In the genomic region with DNA sequence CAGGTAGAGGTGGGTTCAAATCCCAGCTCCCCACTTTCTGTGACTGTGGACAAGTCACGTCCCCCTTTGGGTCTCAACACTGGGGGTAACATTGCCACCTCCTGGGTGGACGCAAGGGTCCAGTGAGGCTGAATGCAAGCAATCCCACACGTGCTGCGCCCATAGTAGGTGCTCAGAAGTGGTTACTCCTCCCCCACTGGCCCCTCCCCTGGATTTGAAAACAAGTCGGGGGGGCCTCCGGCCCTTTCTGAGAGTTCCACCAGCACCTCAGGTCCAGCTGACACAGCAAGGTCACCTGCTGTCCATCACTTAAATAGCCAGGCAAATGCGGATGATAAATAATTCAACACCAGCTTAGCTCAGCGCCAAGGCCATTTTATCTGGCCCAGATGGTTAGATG, we compare ENCODE assay signal across 37 cellular contexts. TPM values are rescaled to one million over a fixed set of nuclear protein-coding genes. Genes with fewer than 3 reads are reported as not detected.
"Had no signal": no experiment of that assay in that cellular context is flagged by ENCODE, and none has a peak within 500 bp of the region (broad histone marks: within the 10 kb centered on the region; RNA-seq: fewer than 3 reads in every experiment).

No MANE protein-coding gene starts in this region.

- H3K4me1 ChIP-seq: adrenal gland had no signal

- H3K36me3 Mint-ChIP-seq: activated naive CD4-positive, alpha-beta T cell treated with anti-CD3 and anti-CD28 coated beads, Interleukin-2, amount 50 U/mL, for 72 hours; activated naive CD8-positive, alpha-beta T cell treated with anti-CD3 and anti-CD28 coated beads for 36 hours had no signal

- H3K36me3 ChIP-seq: adrenal gland, cardiac muscle cell had no signal

- H3K4me3 Mint-ChIP-seq: activated CD4-positive, alpha-beta memory T cell treated with anti-CD3 and anti-CD28 coated beads, Interleukin-2, amount 10 ng/mL, durations not matched to agents 7 days and 5 days; activated CD4-positive, alpha-beta T cell treated with anti-CD3 and anti-CD28 coated beads for 36 hours; activated CD4-positive, alpha-beta T cell treated with anti-CD3 and anti-CD28 coated beads, Interleukin-2, amount 10 ng/mL, durations not matched to agents 7 days and 5 days; activated CD8-positive, alpha-beta memory T cell treated with anti-CD3 and anti-CD28 coated beads, Interleukin-2, amount 10 ng/mL, durations not matched to agents 7 days and 5 days; activated CD8-positive, alpha-beta T cell treated with anti-CD3 and anti-CD28 coated beads, Interleukin-2, amount 10 ng/mL, durations not matched to agents 7 days and 5 days; activated naive CD4-positive, alpha-beta T cell treated with anti-CD3 and anti-CD28 coated beads for 36 hours; activated naive CD8-positive, alpha-beta T cell treated with anti-CD3 and anti-CD28 coated beads for 36 hours; activated T-cell treated with anti-CD3 and anti-CD28 coated beads, Interleukin-2, amount 50 U/mL, for 24 hours; brain; central memory CD8-positive, alpha-beta T cell; T-helper 1 cell treated with Interleukin-12 subunit alpha and Interleukin-12 subunit beta and Interleukin-4 antibody, amounts not matched to agents 30 μg/mL and 1 μg/mL, for 36 hours; T-helper 2 cell treated with Interferon-gamma antibody and Interleukin-4, amounts not matched to agents 5 μg/mL and 100 μg/mL, for 36 hours; WTC11 had no signal

- H3K27ac Mint-ChIP-seq: activated CD4-positive, alpha-beta memory T cell treated with anti-CD3 and anti-CD28 coated beads, Interleukin-2, amount 10 ng/mL, durations not matched to agents 7 days and 5 days; activated CD4-positive, alpha-beta T cell treated with anti-CD3 and anti-CD28 coated beads for 36 hours; activated CD4-positive, alpha-beta T cell treated with anti-CD3 and anti-CD28 coated beads, Interleukin-2, amount 10 ng/mL, durations not matched to agents 7 days and 5 days; activated CD8-positive, alpha-beta memory T cell treated with anti-CD3 and anti-CD28 coated beads, Interleukin-2, amount 10 ng/mL, durations not matched to agents 7 days and 5 days; activated CD8-positive, alpha-beta T cell treated with anti-CD3 and anti-CD28 coated beads, Interleukin-2, amount 10 ng/mL, durations not matched to agents 7 days and 5 days; activated naive CD4-positive, alpha-beta T cell treated with anti-CD3 and anti-CD28 coated beads for 36 hours; activated naive CD4-positive, alpha-beta T cell treated with anti-CD3 and anti-CD28 coated beads, Interleukin-2, amount 50 U/mL, for 72 hours; activated naive CD8-positive, alpha-beta T cell treated with anti-CD3 and anti-CD28 coated beads for 36 hours; activated T-cell treated with anti-CD3 and anti-CD28 coated beads, Interleukin-2, amount 50 U/mL, for 24 hours; activated T-helper 2 cell treated with anti-CD3 and anti-CD28 coated beads, Interferon-gamma antibody, Interleukin-2, Interleukin-4, amounts not matched to agents 10 μg/mL and 5 μg/mL and 100 μg/mL, durations not matched to agents 14 hours and 24 hours and 36 hours; T-helper 1 cell treated with Interleukin-12 subunit alpha and Interleukin-12 subunit beta and Interleukin-4 antibody, amounts not matched to agents 30 μg/mL and 1 μg/mL, for 36 hours; T-helper 2 cell treated with Interferon-gamma antibody and Interleukin-4, amounts not matched to agents 5 μg/mL and 100 μg/mL, for 36 hours; WTC11 had no signal

- DNase-seq: activated CD4-positive, alpha-beta memory T cell treated with anti-CD3 and anti-CD28 coated beads, Interleukin-2, amount 10 ng/mL, durations not matched to agents 7 days and 5 days; activated CD4-positive, alpha-beta T cell treated with anti-CD3 and anti-CD28 coated beads for 1 hour; activated CD4-positive, alpha-beta T cell treated with anti-CD3 and anti-CD28 coated beads for 36 hours; activated CD4-positive, alpha-beta T cell treated with anti-CD3 and anti-CD28 coated beads for 48 hours; activated CD4-positive, alpha-beta T cell treated with anti-CD3 and anti-CD28 coated beads, Interleukin-2, amount 10 ng/mL, durations not matched to agents 7 days and 5 days; activated CD4-positive, alpha-beta T cell treated with anti-CD3 and anti-CD28 coated beads, Interleukin-2, amount 50 U/mL, for 48 hours; activated CD4-positive, CD25-positive, alpha-beta regulatory T cell; activated CD8-positive, alpha-beta memory T cell treated with anti-CD3 and anti-CD28 coated beads for 24 hours; activated CD8-positive, alpha-beta memory T cell treated with anti-CD3 and anti-CD28 coated beads, Interleukin-2, amount 10 ng/mL, durations not matched to agents 7 days and 5 days; activated CD8-positive, alpha-beta memory T cell treated with anti-CD3 and anti-CD28 coated beads, Interleukin-2, amount 50 U/mL, for 48 hours; activated CD8-positive, alpha-beta T cell treated with anti-CD3 and anti-CD28 coated beads, Interleukin-2, amount 10 ng/mL, durations not matched to agents 7 days and 5 days; activated effector memory CD4-positive, alpha-beta T cell treated with Interleukin-2 at 50 U/mL for 16 hours; activated gamma-delta T cell; activated naive CD4-positive, alpha-beta T cell; activated naive CD4-positive, alpha-beta T cell treated with anti-CD3 and anti-CD28 coated beads for 36 hours; activated naive CD4-positive, alpha-beta T cell treated with anti-CD3 and anti-CD28 coated beads, Interleukin-2, amount 50 U/mL, for 16 hours; activated naive CD8-positive, alpha-beta T cell treated with anti-CD3 and anti-CD28 coated beads for 36 hours; activated T-cell treated with anti-CD3 and anti-CD28 coated beads, Interleukin-2, amount 50 U/mL, for 24 hours; activated T-cell treated with anti-CD3 and anti-CD28 coated beads, Interleukin-2, amount 50 U/mL, for 48 hours; amniotic stem cell; caudate nucleus; cerebellar nuclear complex; SW 1271; T-helper 1 cell; T-helper 2 cell; T-helper 9 cell had no signal

- H3K27ac ChIP-seq: adrenal gland, cardiac muscle cell had no signal

- H3K27me3 ChIP-seq: adrenal gland, cardiac muscle cell had no signal

- H3K4me3 ChIP-seq: adrenal gland, cardiac muscle cell had no signal

- H3K4me1 Mint-ChIP-seq: activated CD4-positive, alpha-beta memory T cell treated with anti-CD3 and anti-CD28 coated beads, Interleukin-2, amount 10 ng/mL, durations not matched to agents 7 days and 5 days; activated CD4-positive, alpha-beta T cell treated with anti-CD3 and anti-CD28 coated beads for 36 hours; activated CD4-positive, alpha-beta T cell treated with anti-CD3 and anti-CD28 coated beads, Interleukin-2, amount 10 ng/mL, durations not matched to agents 7 days and 5 days; activated naive CD8-positive, alpha-beta T cell treated with anti-CD3 and anti-CD28 coated beads for 36 hours had no signal

- ATAC-seq: activated CD4-positive, alpha-beta T cell treated with anti-CD3 and anti-CD28 coated beads for 36 hours; activated CD4-positive, CD25-positive, alpha-beta regulatory T cell treated with anti-CD3 and anti-CD28 coated beads, Interleukin-2, amount 50 U/mL, for 24 hours; activated CD8-positive, alpha-beta memory T cell treated with anti-CD3 and anti-CD28 coated beads, Interleukin-2, amount 10 ng/mL, durations not matched to agents 7 days and 5 days; activated CD8-positive, alpha-beta T cell treated with anti-CD3 and anti-CD28 coated beads, Interleukin-2, amount 10 ng/mL, durations not matched to agents 7 days and 5 days; activated naive CD4-positive, alpha-beta T cell treated with anti-CD3 and anti-CD28 coated beads, Interleukin-2, amount 50 U/mL, for 72 hours; WTC11 had no signal

- H3K9me3 ChIP-seq: adrenal gland had no signal

- H3K9me3 Mint-ChIP-seq: activated CD4-positive, alpha-beta memory T cell treated with anti-CD3 and anti-CD28 coated beads, Interleukin-2, amount 10 ng/mL, durations not matched to agents 7 days and 5 days; activated CD4-positive, alpha-beta T cell treated with anti-CD3 and anti-CD28 coated beads, Interleukin-2, amount 10 ng/mL, durations not matched to agents 7 days and 5 days; activated naive CD8-positive, alpha-beta T cell treated with anti-CD3 and anti-CD28 coated beads for 36 hours; activated T-cell treated with anti-CD3 and anti-CD28 coated beads, Interleukin-2, amount 50 U/mL, for 24 hours; activated T-helper 2 cell treated with anti-CD3 and anti-CD28 coated beads, Interferon-gamma antibody, Interleukin-2, Interleukin-4, amounts not matched to agents 10 μg/mL and 5 μg/mL and 100 μg/mL, durations not matched to agents 14 hours and 24 hours and 36 hours; central memory CD8-positive, alpha-beta T cell; T-helper 1 cell treated with Interleukin-12 subunit alpha and Interleukin-12 subunit beta and Interleukin-4 antibody, amounts not matched to agents 30 μg/mL and 1 μg/mL, for 36 hours; T-helper 2 cell treated with Interferon-gamma antibody and Interleukin-4, amounts not matched to agents 5 μg/mL and 100 μg/mL, for 36 hours; WTC11 had no signal

RNA-seq across cellular contexts. Expression of a gene that starts 34.4 kb away (rescaled TPM):
- total RNA-seq: activated CD4-positive, alpha-beta T cell treated with anti-CD3 and anti-CD28 coated beads for 36 hours; activated CD8-positive, alpha-beta T cell treated with anti-CD3 and anti-CD28 coated beads, Interleukin-2, amount 10 ng/mL, durations not matched to agents 7 days and 5 days; activated naive CD4-positive, alpha-beta T cell treated with anti-CD3 and anti-CD28 coated beads for 36 hours; activated naive CD4-positive, alpha-beta T cell treated with anti-CD3 and anti-CD28 coated beads, Interleukin-2, amount 50 U/mL, for 72 hours; activated naive CD8-positive, alpha-beta T cell treated with anti-CD3 and anti-CD28 coated beads for 36 hours; bronchial epithelial cell had no signal

RNA-seq across cellular contexts. Expression of a gene that starts 51.0 kb away (rescaled TPM):
- total RNA-seq: activated naive CD4-positive, alpha-beta T cell treated with anti-CD3 and anti-CD28 coated beads for 36 hours had no signal
